ENCODE assay signal across 8 cellular contexts in the genomic region with DNA sequence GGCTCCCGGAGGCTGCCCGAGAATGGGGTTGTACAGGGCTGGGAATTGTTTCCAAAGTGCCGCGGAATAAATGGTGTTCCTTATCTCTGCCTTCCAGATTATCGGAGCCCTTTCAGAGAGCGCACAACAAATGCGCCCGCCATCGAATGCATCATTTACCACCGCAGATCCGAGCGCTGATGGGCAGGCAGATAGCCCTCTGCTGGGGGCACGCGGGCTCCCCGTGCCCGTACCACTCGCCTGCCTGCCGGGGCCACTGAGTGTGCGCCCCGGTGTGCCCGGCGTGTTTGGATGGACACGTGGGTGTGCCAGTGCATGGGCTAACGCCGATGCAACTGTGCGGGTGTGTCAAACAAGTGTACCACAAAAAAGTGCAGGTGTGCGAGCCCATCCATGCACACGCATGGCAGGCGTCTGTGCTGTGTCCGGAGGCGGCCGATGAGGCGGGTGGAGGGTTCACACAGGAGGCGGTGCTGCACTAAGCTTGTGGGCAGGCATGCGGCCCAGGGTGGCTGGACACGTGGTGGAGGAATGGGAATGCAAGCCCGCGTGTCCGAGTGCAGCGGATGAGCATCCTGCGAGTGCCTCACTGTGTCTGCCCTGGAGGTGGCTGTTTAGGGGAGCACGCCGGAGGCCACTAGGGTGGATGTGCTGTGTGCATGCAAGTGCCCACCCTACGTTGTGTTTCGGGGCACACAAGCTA. TPM values are rescaled to one million over a fixed set of nuclear protein-coding genes. Genes with fewer than 3 reads are reported as not detected.
DNase-seq lines count a peak whose midpoint lies in the region; ATAC-seq lines count a peak whose summit lies in the region.

No MANE protein-coding gene starts in this region.

- intact Hi-C loops in naive thymus-derived CD4-positive, alpha-beta T cell (cut with micrococcal nuclease), result loop anchor here (1.0 to 10.0 kb wide), 9 partner anchors 70 to 484 kb away; no protein-coding TSS in a partner anchor

- no peaks in the 10 kb centered on the region for H3K4me1 Mint-ChIP-seq in central memory CD8-positive, alpha-beta T cell
- H3K4me1 Mint-ChIP-seq in naive thymus-derived CD4-positive, alpha-beta T cell, result peaks cover 8 to 16% (median 13%) of the 10 kb centered on the region in 7 donors

- no peak overlapping the region for H3K27ac ChIP-seq in naive thymus-derived CD4-positive, alpha-beta T cell (ENCODE audit: low read depth, low read length)

- H3K27me3 Mint-ChIP-seq in central memory CD8-positive, alpha-beta T cell, result peaks cover 86% of the 10 kb centered on the region
- H3K27me3 Mint-ChIP-seq in naive thymus-derived CD4-positive, alpha-beta T cell, result peaks cover 58 to 72% (median 63%) of the 10 kb centered on the region in 5 donors

- DNase-seq in AG08395 (ENCODE audit: low spot score), result peak; percentile 34
- no peak for DNase-seq in Jurkat, Clone E6-1 (ENCODE audit: low read depth, low spot score)
- no peak for DNase-seq in central memory CD8-positive, alpha-beta T cell (ENCODE audit: low spot score in 2 of 2)
- DNase-seq in naive thymus-derived CD4-positive, alpha-beta T cell, result peak in 1 of 9 donors; percentile 19
- DNase-seq in LoVo (ENCODE audit: low spot score), result no peak
- no peak for DNase-seq in inferior parietal cortex (ENCODE audit: extremely low spot score)

- no peaks in the 10 kb centered on the region for H3K36me3 ChIP-seq in naive thymus-derived CD4-positive, alpha-beta T cell (ENCODE audit: control insufficient read depth in 2 of 3, insufficient read depth in 3 of 3, low read length in 3 of 3)

- H3K4me3 ChIP-seq in Jurkat, Clone E6-1 (ENCODE audit: low read length), result peak overlapping the region; percentile 56
- H3K4me3 ChIP-seq in naive thymus-derived CD4-positive, alpha-beta T cell (ENCODE audit: low read length), result peak overlapping the region; percentile 5

- peaks cover 3 to 6% of the 10 kb centered on the region in 2 donors for H3K27me3 ChIP-seq in naive thymus-derived CD4-positive, alpha-beta T cell (ENCODE audit: control insufficient read depth in 2 of 2, insufficient read depth in 2 of 2, low read length in 2 of 2)

- H3K27ac Mint-ChIP-seq in central memory CD8-positive, alpha-beta T cell (ENCODE audit: low read depth), result no peak overlapping the region
- no peak overlapping the region for H3K27ac Mint-ChIP-seq in naive thymus-derived CD4-positive, alpha-beta T cell

- POLR2A ChIA-PET in naive thymus-derived CD4-positive, alpha-beta T cell (lab: Charles Lee), result no interaction called here

- no peak for ATAC-seq in central memory CD8-positive, alpha-beta T cell (replicated peaks; ENCODE audit: extremely low read depth, poor library complexity, severe bottlenecking)
- no peak for ATAC-seq in naive thymus-derived CD4-positive, alpha-beta T cell
- ATAC-seq in HG03135 (IDR thresholded peaks at IDR 0.05; ENCODE audit: unreplicated experiment), result no peak
- no peak for ATAC-seq in HG03108 (IDR thresholded peaks at IDR 0.05; ENCODE audit: unreplicated experiment)

- no peaks in the 10 kb centered on the region for H3K9me3 ChIP-seq in naive thymus-derived CD4-positive, alpha-beta T cell (ENCODE audit: control insufficient read depth in 2 of 3, low read length in 3 of 3)

- CTCF ChIA-PET in naive thymus-derived CD4-positive, alpha-beta T cell (lab: Charles Lee), result interaction anchor here (0.6 to 3.3 kb wide), 5 partner anchors 70 to 404 kb away, joined by 3 to 21 read pairs (median 3); no protein-coding TSS in a partner anchor

- peaks cover 0 to 12% of the 10 kb centered on the region in 2 donors for H3K4me1 ChIP-seq in naive thymus-derived CD4-positive, alpha-beta T cell (ENCODE audit: control insufficient read depth in 2 of 2, insufficient read depth in 2 of 2, low read length in 2 of 2)

- peaks cover 11% of the 10 kb centered on the region for H3K36me3 Mint-ChIP-seq in central memory CD8-positive, alpha-beta T cell (ENCODE audit: insufficient read depth)
- H3K36me3 Mint-ChIP-seq in naive thymus-derived CD4-positive, alpha-beta T cell, result no peaks in the 10 kb centered on the region

- no peaks in the 10 kb centered on the region for H3K9me3 Mint-ChIP-seq in central memory CD8-positive, alpha-beta T cell
- H3K9me3 Mint-ChIP-seq in naive thymus-derived CD4-positive, alpha-beta T cell, result peaks cover 0 to 6% (median 0%) of the 10 kb centered on the region in 11 donors

- peak overlapping the region; percentile 67 for H3K4me3 Mint-ChIP-seq in central memory CD8-positive, alpha-beta T cell
- H3K4me3 Mint-ChIP-seq in naive thymus-derived CD4-positive, alpha-beta T cell, result peak overlapping the region in 9 of 10 donors; percentile 69 to 85 (median 77)

RNA-seq across cellular contexts. Expression of a gene that starts 3.8 kb away (rescaled TPM):
- 5.2 TPM for polyA plus RNA-seq in Jurkat, Clone E6-1 (2012; ENCODE audit: insufficient read depth, insufficient read length)
- 10 to 100 TPM in 2 of 5 experiments, under 1 TPM in 1, not detected in 2; 0.30 to 70.9 (median 14.0) TPM for total RNA-seq in naive thymus-derived CD4-positive, alpha-beta T cell
- polyA plus RNA-seq in naive thymus-derived CD4-positive, alpha-beta T cell, result not detected

RNA-seq across cellular contexts. Expression of a gene that starts 30.1 kb away (rescaled TPM):
- not detected for polyA plus RNA-seq in Jurkat, Clone E6-1 (2012; ENCODE audit: insufficient read depth, insufficient read length)
- not detected for total RNA-seq in naive thymus-derived CD4-positive, alpha-beta T cell
- polyA plus RNA-seq in naive thymus-derived CD4-positive, alpha-beta T cell, result not detected
